In genomic region chr21:43699933-43700599, GRCh38 we compare ENCODE assay signal across 18 cellular contexts. TPM values are rescaled to one million over a fixed set of nuclear protein-coding genes. Genes with fewer than 3 reads are reported as not detected.
"Had no signal": no experiment of that assay in that cellular context is flagged by ENCODE, and none has a peak within 500 bp of the region (broad histone marks: within the 10 kb centered on the region; RNA-seq: fewer than 3 reads in every experiment).

No MANE protein-coding gene starts in this region.

- H3K27me3 ChIP-seq: brain microvascular endothelial cell, pancreas, tibial nerve, uterus had no signal

- H3K27ac ChIP-seq: brain microvascular endothelial cell, esophagus muscularis mucosa, pancreas, tibial nerve, uterus had no signal

- H3K4me1 ChIP-seq: uterus had no signal

- DNase-seq: activated CD4-positive, alpha-beta memory T cell treated with anti-CD3 and anti-CD28 coated beads, Interleukin-2, amount 10 ng/mL, durations not matched to agents 7 days and 5 days; activated CD4-positive, alpha-beta T cell treated with anti-CD3 and anti-CD28 coated beads for 4 hours; activated gamma-delta T cell; activated T-cell treated with anti-CD3 and anti-CD28 coated beads, Interleukin-2, amount 50 U/mL, for 48 hours; amniotic stem cell; brain microvascular endothelial cell; cerebellar nuclear complex; left ventricle myocardium superior; stimulated activated CD4-positive, alpha-beta T cell treated with anti-CD3 and anti-CD28 coated beads, Interleukin-12 subunit alpha, Interleukin-12 subunit beta, amount 100 ng/mL, for 4 hours; stimulated activated CD4-positive, alpha-beta T cell treated with anti-CD3 and anti-CD28 coated beads, Interleukin-2, amount 100 ng/mL, for 24 hours; T-helper 2 cell; uterus had no signal

- H3K27me3 Mint-ChIP-seq: activated CD4-positive, alpha-beta memory T cell treated with anti-CD3 and anti-CD28 coated beads, Interleukin-2, amount 10 ng/mL, durations not matched to agents 7 days and 5 days; activated naive CD8-positive, alpha-beta T cell had no signal

- H3K36me3 ChIP-seq: pancreas, uterus had no signal

- H3K27ac Mint-ChIP-seq: activated CD4-positive, alpha-beta memory T cell treated with anti-CD3 and anti-CD28 coated beads, Interleukin-2, amount 10 ng/mL, durations not matched to agents 7 days and 5 days; activated naive CD8-positive, alpha-beta T cell; WTC11 had no signal

- H3K4me3 Mint-ChIP-seq: activated CD4-positive, alpha-beta memory T cell treated with anti-CD3 and anti-CD28 coated beads, Interleukin-2, amount 10 ng/mL, durations not matched to agents 7 days and 5 days; activated naive CD8-positive, alpha-beta T cell; WTC11 had no signal

- H3K4me3 ChIP-seq: esophagus muscularis mucosa, pancreas, tibial nerve, uterus had no signal

- H3K9me3 ChIP-seq: esophagus muscularis mucosa, pancreas, tibial nerve, uterus had no signal

- FAIRE-seq: islet of Langerhans, pancreas had no signal

- ATAC-seq: left ventricle myocardium superior, pancreas, WTC11 had no signal

- H3K9me3 Mint-ChIP-seq: activated CD4-positive, alpha-beta memory T cell treated with anti-CD3 and anti-CD28 coated beads, Interleukin-2, amount 10 ng/mL, durations not matched to agents 7 days and 5 days; WTC11 had no signal

RNA-seq across cellular contexts. Expression of gene HSF2BP, which starts 40.8 kb away (rescaled TPM):
- total RNA-seq: left ventricle myocardium superior had no signal
